ENCODE assay signal across 1 cellular context in the genomic region with DNA sequence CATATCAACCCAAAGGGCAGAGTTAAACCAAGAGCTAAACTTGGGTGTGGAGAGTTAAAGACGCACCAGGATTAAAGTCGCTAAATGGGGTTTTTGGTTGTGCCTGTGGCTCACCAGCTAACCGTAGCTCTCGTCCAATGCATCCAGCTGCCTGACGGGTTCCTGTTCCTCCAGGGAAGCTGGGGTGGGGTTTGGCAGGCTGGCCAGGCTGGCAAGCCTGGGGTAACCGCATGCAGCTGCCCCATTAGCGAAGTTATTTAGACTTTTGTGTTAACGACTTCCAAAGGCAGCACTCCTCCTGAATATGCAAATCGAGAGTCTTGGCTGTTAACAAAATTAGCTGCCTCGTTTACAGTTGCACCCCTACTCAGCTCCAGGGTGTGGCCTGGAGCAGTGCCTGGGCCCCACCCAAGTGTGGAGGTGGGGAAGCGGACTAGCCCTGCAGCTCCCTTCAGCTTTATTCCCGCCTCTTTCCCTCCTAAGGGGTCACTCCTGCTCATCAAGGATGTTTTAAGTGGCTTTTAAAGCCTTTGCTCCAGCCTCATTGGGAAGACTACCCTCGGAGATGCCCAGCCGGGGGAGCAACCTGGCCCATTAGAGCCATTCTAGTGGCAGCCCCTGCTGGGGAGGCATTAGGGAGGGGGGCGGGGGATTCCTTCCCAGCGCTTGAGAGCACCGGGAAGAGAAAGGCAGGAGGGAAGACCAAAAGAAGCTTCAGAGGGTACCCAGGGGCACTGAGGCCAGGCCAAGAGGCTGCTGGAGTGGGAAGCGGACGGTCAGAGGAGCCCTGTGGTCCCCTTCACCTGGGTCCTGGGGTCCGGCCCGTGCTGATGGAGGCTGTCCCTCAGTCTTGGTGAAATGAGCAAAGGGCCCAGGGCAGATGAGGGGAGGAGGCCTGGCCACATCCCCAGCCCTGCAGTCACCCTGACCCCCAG.
TF ChIP-seq lines count a peak whose summit lies in the region.

No MANE protein-coding gene starts in this region.

TF ChIP-seq in HEK293, 187 proteins besides CTCF, POLR2A, EP300 and RAD21 (continued from another document):
- TF ChIP-seq, protein P1, sequence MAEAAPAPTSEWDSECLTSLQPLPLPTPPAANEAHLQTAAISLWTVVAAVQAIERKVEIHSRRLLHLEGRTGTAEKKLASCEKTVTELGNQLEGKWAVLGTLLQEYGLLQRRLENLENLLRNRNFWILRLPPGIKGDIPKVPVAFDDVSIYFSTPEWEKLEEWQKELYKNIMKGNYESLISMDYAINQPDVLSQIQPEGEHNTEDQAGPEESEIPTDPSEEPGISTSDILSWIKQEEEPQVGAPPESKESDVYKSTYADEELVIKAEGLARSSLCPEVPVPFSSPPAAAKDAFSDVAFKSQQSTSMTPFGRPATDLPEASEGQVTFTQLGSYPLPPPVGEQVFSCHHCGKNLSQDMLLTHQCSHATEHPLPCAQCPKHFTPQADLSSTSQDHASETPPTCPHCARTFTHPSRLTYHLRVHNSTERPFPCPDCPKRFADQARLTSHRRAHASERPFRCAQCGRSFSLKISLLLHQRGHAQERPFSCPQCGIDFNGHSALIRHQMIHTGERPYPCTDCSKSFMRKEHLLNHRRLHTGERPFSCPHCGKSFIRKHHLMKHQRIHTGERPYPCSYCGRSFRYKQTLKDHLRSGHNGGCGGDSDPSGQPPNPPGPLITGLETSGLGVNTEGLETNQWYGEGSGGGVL (tag by site-specific recombination; IDR thresholded peaks at IDR 0.05), result no peak
